In the genomic region with DNA sequence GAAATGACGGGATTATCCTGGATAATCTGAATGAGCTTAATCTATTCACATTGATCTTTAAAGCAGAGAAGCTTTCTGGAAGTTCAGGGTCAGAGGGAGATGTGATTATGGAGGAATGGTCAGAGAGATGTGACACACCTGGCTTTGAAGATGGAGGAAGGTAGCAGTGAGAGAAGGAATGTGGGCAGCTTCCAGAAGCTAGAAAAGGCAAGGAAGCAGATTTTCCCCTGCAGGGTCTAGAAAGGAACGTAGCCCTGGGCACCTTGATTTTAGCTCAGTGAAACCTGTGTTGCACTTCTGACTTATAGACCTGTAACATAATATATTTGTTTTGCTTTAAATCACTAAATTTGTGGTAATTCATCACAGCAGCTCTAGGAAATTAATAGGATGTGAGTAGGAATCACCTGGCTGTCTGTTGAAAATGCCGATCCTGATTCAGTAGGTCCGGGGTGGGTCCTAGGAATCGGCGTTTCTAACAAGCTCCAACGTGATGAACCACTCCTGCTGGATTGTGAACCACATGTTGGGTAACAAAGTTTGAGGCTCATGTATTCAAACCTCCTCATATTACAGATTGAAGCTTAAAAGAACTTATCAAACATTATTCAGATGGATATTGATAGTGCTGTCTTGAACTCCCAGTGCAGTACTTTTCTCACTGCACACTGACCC, we compare ENCODE assay signal across 16 cellular contexts.
DNase-seq lines count a peak whose midpoint lies in the region; ATAC-seq and TF ChIP-seq lines count a peak whose summit lies in the region.
"Had no signal": no experiment of that assay in that cellular context is flagged by ENCODE, and none has a peak within 500 bp of the region (broad histone marks: within the 10 kb centered on the region; RNA-seq: fewer than 3 reads in every experiment).

No MANE protein-coding gene starts in this region.

- H3K4me3 ChIP-seq in suprapubic skin: no peak overlapping the region
- H3K4me3 ChIP-seq: HAP-1 had no signal

- TF ChIP-seq EP300 in suprapubic skin (IDR thresholded peaks at IDR 0.05): no peak

- TF ChIP-seq CTCF in foreskin keratinocyte (conservative IDR thresholded peaks at IDR 0.05) (no peak), suprapubic skin (IDR thresholded peaks at IDR 0.05) (no peak)

- ATAC-seq in foreskin keratinocyte (peak; percentile 32), HG02981 (IDR thresholded peaks at IDR 0.05; ENCODE audit: unreplicated experiment) (no peak)
- ATAC-seq: T-helper 17 cell had no signal

- H3K27me3 ChIP-seq in foreskin keratinocyte (no peaks in the 10 kb centered on the region), suprapubic skin (no peaks in the 10 kb centered on the region)

- intact Hi-C loops in cardiac septum (cut with DNase I): no loop called here

- no peaks in the 10 kb centered on the region for H3K9me3 ChIP-seq in suprapubic skin
- H3K9me3 ChIP-seq: HAP-1 had no signal

- H3K4me1 ChIP-seq in foreskin keratinocyte (peaks cover 7% of the 10 kb centered on the region), suprapubic skin (peaks cover 45% of the 10 kb centered on the region)
- H3K4me1 ChIP-seq: HAP-1 had no signal

- no peak for TF ChIP-seq POLR2A in suprapubic skin (IDR thresholded peaks at IDR 0.05)

- peak; percentile 28 for DNase-seq in NCI-H82 (lab: John Stamatoyannopoulos, UW)
- no peak for DNase-seq in NCI-H82 treated with DMSO at 0.1 percent for 48 hours (lab: John Stamatoyannopoulos, UW; ENCODE audit: unreplicated experiment)
- DNase-seq in NCI-H69 (lab: John Stamatoyannopoulos, UW): peak; percentile 84
- peak in 1 of 2 donors; percentile 60 for DNase-seq in foreskin keratinocyte
- DNase-seq in suprapubic skin (ENCODE audit: low spot score in 2 of 2): no peak
- DNase-seq in cardiac septum (ENCODE audit: low spot score): no peak
- DNase-seq: DMS79 treated with DMSO at 0.1 percent for 48 hours, Karpas-422, NCI-H1436 treated with DMSO at 0.1 percent for 48 hours, NCI-H2029 treated with DMSO at 0.1 percent for 48 hours, NCI-H510A treated with DMSO at 0.1 percent for 48 hours, SHP77 treated with DMSO at 0.1 percent for 48 hours, T-helper 17 cell had no signal

- H3K27ac ChIP-seq in foreskin keratinocyte (no peak overlapping the region), suprapubic skin (peak overlapping the region; percentile 27)
- H3K27ac ChIP-seq: C4-2B had no signal

- 52% methylated on average over 7 of the region's 7 CpGs for WGBS in suprapubic skin

- H3K36me3 ChIP-seq in suprapubic skin: no peaks in the 10 kb centered on the region
- H3K36me3 ChIP-seq: HAP-1 had no signal

Comparison
In these comparisons a context has a peak if more than half of its experiments do, and no peak if none do; other contexts are left out.
1. DNase-seq: peak in NCI-H82 (single experiment) and NCI-H69 (single experiment); none in NCI-H82 treated with DMSO at 0.1 percent for 48 hours (single experiment), suprapubic skin (0 of 2) and cardiac septum (single experiment).